ENCODE assay signal across 8 cellular contexts in genomic region chr6:27864906-27865883, GRCh38. TPM values are rescaled to one million over a fixed set of nuclear protein-coding genes. Genes with fewer than 3 reads are reported as not detected.
DNase-seq lines count a peak whose midpoint lies in the region; ATAC-seq and TF ChIP-seq lines count a peak whose summit lies in the region.

No MANE protein-coding gene starts in this region.

- peak; percentile 44 for ATAC-seq in GM19043 (IDR thresholded peaks at IDR 0.05; ENCODE audit: low read depth, unreplicated experiment)
- ATAC-seq in HG03342 (IDR thresholded peaks at IDR 0.05; ENCODE audit: unreplicated experiment): peak; percentile 57
- ATAC-seq in activated CD4-positive, CD25-positive, alpha-beta regulatory T cell treated with anti-CD3 and anti-CD28 coated beads, Interleukin-2, amount 50 U/mL, for 24 hours: peak; percentile 88

- peaks cover 6% of the 10 kb centered on the region for H3K4me1 ChIP-seq in colonic mucosa

- no peaks in the 10 kb centered on the region for H3K36me3 ChIP-seq in colonic mucosa

- H3K27ac ChIP-seq in colonic mucosa: peak overlapping the region; percentile 79
- H3K27ac ChIP-seq in layer of hippocampus (ENCODE audit: low read depth, low read length): peak overlapping the region; percentile 6

- peak overlapping the region; percentile 49 for H3K4me3 ChIP-seq in colonic mucosa

- DNase-seq in Ammon's horn (ENCODE audit: low spot score) (peak; percentile 87), NCI-H226 (peak; percentile 91), colonic mucosa (peak; percentile 85)
- DNase-seq in stimulated activated CD4-positive, alpha-beta T cell treated with anti-CD3 and anti-CD28 coated beads, Interleukin-2, amount 100 ng/mL, for 24 hours: peak; percentile 64 to 75

- no peaks in the 10 kb centered on the region for H3K9me3 ChIP-seq in colonic mucosa

- intact Hi-C loops in colonic mucosa (cut with DNase I): no loop called here

- H3K9ac ChIP-seq in colonic mucosa (ENCODE audit: low read depth in 2 of 2, low read length in 2 of 2): peak overlapping the region; percentile 60 to 75

- H3K27me3 ChIP-seq in colonic mucosa: no peaks in the 10 kb centered on the region
- H3K27me3 ChIP-seq in layer of hippocampus (ENCODE audit: control insufficient read depth, insufficient read depth, low read length): peaks cover 15% of the 10 kb centered on the region

- TF ChIP-seq CTCF in colonic mucosa (IDR thresholded peaks at IDR 0.05): no peak

RNA-seq across cellular contexts. Expression of gene OR2B2, which starts 47.0 kb away (rescaled TPM):
- total RNA-seq in colonic mucosa: not detected

Comparison
In these comparisons a context has a peak if more than half of its experiments do, and no peak if none do; other contexts are left out.
1. Peak in every context shown above with its lines: DNase-seq, ATAC-seq, H3K4me3 ChIP-seq and H3K27ac ChIP-seq.